ENCODE assay signal across 2 cellular contexts in genomic region chr2:52512760-52513159, GRCh38.
TF ChIP-seq lines count a peak whose summit lies in the region.

No MANE protein-coding gene starts in this region.

TF ChIP-seq in GM23338, 12 proteins besides CTCF, POLR2A, EP300 and RAD21:
- TF ChIP-seq NANOG (IDR thresholded peaks at IDR 0.05; ENCODE audit: borderline replicate concordance) (no peak), EZH2 (IDR thresholded peaks at IDR 0.05; ENCODE audit: low read depth, unreplicated experiment) (no peak), ZNF331 (CRISPR knock-in tag; IDR thresholded peaks at IDR 0.05; ENCODE audit: low read depth) (no peak), REST (IDR thresholded peaks at IDR 0.05; ENCODE audit: unreplicated experiment) (no peak), STAT1 (IDR thresholded peaks at IDR 0.05; ENCODE audit: unreplicated experiment) (no peak), POLR2AphosphoS5 (IDR thresholded peaks at IDR 0.05; ENCODE audit: low read depth) (no peak), ZNF462 (CRISPR knock-in tag; IDR thresholded peaks at IDR 0.05) (no peak), CREB1 (CRISPR knock-in tag; IDR thresholded peaks at IDR 0.05; ENCODE audit: low read depth) (no peak), ZNF114 (CRISPR knock-in tag; IDR thresholded peaks at IDR 0.05) (no peak), ETS1 (IDR thresholded peaks at IDR 0.05) (no peak), JUNB (IDR thresholded peaks at IDR 0.05; ENCODE audit: unreplicated experiment) (no peak), EZH2phosphoT487 (IDR thresholded peaks at IDR 0.05; ENCODE audit: unreplicated experiment) (no peak)

TF ChIP-seq in H1, 55 proteins besides CTCF, POLR2A, EP300 and RAD21:
- no peak for TF ChIP-seq SUZ12 (IDR thresholded peaks at IDR 0.05; ENCODE audit: low read length)
- TF ChIP-seq BRCA1 (IDR thresholded peaks at IDR 0.05; ENCODE audit: low read depth, low read length), result no peak
- no peak for TF ChIP-seq SP2 (IDR thresholded peaks at IDR 0.05; ENCODE audit: low read length)
- no peak for TF ChIP-seq TCF12 (IDR thresholded peaks at IDR 0.05; ENCODE audit: low read depth, low read length)
- no peak for TF ChIP-seq RFX5 (IDR thresholded peaks at IDR 0.05; ENCODE audit: borderline replicate concordance, low read depth, low read length)
- no peak for TF ChIP-seq EZH2 (IDR thresholded peaks at IDR 0.05; ENCODE audit: low read depth, low read length, severe bottlenecking)
- no peak for TF ChIP-seq ASH2L (IDR thresholded peaks at IDR 0.05; ENCODE audit: low read length)
- TF ChIP-seq CBX5 (IDR thresholded peaks at IDR 0.05; ENCODE audit: low read depth, low read length), result no peak
- TF ChIP-seq RBBP5 (IDR thresholded peaks at IDR 0.05; ENCODE audit: borderline replicate concordance, low read depth, low read length), result no peak
- TF ChIP-seq SP1 (IDR thresholded peaks at IDR 0.05; ENCODE audit: low read depth, low read length), result no peak
- TF ChIP-seq CTBP2 (IDR thresholded peaks at IDR 0.05; ENCODE audit: borderline replicate concordance, insufficient read depth, insufficient read length, low read length), result no peak
- no peak for TF ChIP-seq SAP30 (IDR thresholded peaks at IDR 0.05; ENCODE audit: insufficient read depth, insufficient replicate concordance, low read length)
- no peak for TF ChIP-seq CHD2 (IDR thresholded peaks at IDR 0.05; ENCODE audit: low read length)
